ENCODE assay signal across 8 cellular contexts in genomic region chr15:63121382-63122001, GRCh38. TPM values are rescaled to one million over a fixed set of nuclear protein-coding genes. Genes with fewer than 3 reads are reported as not detected.
DNase-seq lines count a peak whose midpoint lies in the region; ATAC-seq and TF ChIP-seq lines count a peak whose summit lies in the region.

A gene with protein sequence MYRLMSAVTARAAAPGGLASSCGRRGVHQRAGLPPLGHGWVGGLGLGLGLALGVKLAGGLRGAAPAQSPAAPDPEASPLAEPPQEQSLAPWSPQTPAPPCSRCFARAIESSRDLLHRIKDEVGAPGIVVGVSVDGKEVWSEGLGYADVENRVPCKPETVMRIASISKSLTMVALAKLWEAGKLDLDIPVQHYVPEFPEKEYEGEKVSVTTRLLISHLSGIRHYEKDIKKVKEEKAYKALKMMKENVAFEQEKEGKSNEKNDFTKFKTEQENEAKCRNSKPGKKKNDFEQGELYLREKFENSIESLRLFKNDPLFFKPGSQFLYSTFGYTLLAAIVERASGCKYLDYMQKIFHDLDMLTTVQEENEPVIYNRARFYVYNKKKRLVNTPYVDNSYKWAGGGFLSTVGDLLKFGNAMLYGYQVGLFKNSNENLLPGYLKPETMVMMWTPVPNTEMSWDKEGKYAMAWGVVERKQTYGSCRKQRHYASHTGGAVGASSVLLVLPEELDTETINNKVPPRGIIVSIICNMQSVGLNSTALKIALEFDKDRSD (plus strand): TSS chr15:63121861. CDS start chr15:63121872, 11 bp downstream.

- no peak for TF ChIP-seq CTCF in neutrophil (IDR thresholded peaks at IDR 0.05)

- peaks cover 13% of the 10 kb centered on the region for H3K9me3 ChIP-seq in MG63
- H3K9me3 ChIP-seq in neutrophil: peaks cover 13% of the 10 kb centered on the region

- peak within 1 kb of the TSS; percentile 92 for H3K27ac ChIP-seq in neutrophil
- H3K27ac ChIP-seq in substantia nigra (ENCODE audit: low read depth, low read length, poor library complexity, severe bottlenecking): peak within 1 kb of the TSS; percentile 84

- no peaks in the 10 kb centered on the region for H3K27me3 ChIP-seq in H7 (ENCODE audit: control insufficient read depth, insufficient read depth, low read length)
- no peaks in the 10 kb centered on the region for H3K27me3 ChIP-seq in MG63
- H3K27me3 ChIP-seq in neutrophil: no peaks in the 10 kb centered on the region

- H3K4me3 ChIP-seq in H7 (ENCODE audit: insufficient read depth, low read depth, low read length) (peak within 1 kb of the TSS; percentile 86), MG63 (peak within 1 kb of the TSS; percentile 98), neutrophil (ENCODE audit: low read depth in 1 of 2, low read length in 1 of 2) (peak within 1 kb of the TSS; percentile 85 to 86)

- H3K36me3 ChIP-seq in H7 (replicated peaks; ENCODE audit: control insufficient read depth, insufficient read depth, low read length) (no peaks in the 10 kb centered on the region), MG63 (peaks cover 8% of the 10 kb centered on the region), neutrophil (peaks cover 11% of the 10 kb centered on the region)

- peak; percentile 90 for DNase-seq in G401 (ENCODE audit: low spot score)
- DNase-seq in H7: peak; percentile 91
- DNase-seq in MG63: peak; percentile 88
- DNase-seq in activated naive CD4-positive, alpha-beta T cell treated with anti-CD3 and anti-CD28 coated beads, Interleukin-2, amount 50 U/mL, for 16 hours: peak; percentile 83
- DNase-seq in germinal center (ENCODE audit: low spot score): peak; percentile 89
- peak; percentile 25 to 90 (median 77) for DNase-seq in substantia nigra (lab: John Stamatoyannopoulos, UW)

- ATAC-seq in SK-N-SH treated with all-trans-retinoic acid at 6 μM for 48 hours: peak; percentile 92

- peaks cover 7% of the 10 kb centered on the region in 2 experiments for H3K4me1 ChIP-seq in neutrophil (ENCODE audit: control insufficient read depth in 1 of 2, insufficient read depth in 1 of 2, low read depth in 1 of 2, low read length in 1 of 2)

- in situ Hi-C loops in G401 (cut with HindIII; ENCODE audit: low sequenced_read_pairs): no loop called here

TF ChIP-seq in SK-N-SH treated with all-trans-retinoic acid at 6 μM for 48 hours, 23 proteins besides CTCF, POLR2A, EP300 and RAD21:
- TF ChIP-seq SNAI2 (CRISPR knock-in tag; IDR thresholded peaks at IDR 0.05) (no peak), ESRRG (CRISPR knock-in tag; IDR thresholded peaks at IDR 0.05) (no peak), TCF4 (CRISPR knock-in tag; IDR thresholded peaks at IDR 0.05; ENCODE audit: borderline replicate concordance) (no peak), RARB (CRISPR knock-in tag; IDR thresholded peaks at IDR 0.05) (no peak), OSR1 (CRISPR knock-in tag; IDR thresholded peaks at IDR 0.05) (no peak), ZNF70 (CRISPR knock-in tag; IDR thresholded peaks at IDR 0.05) (no peak), CSDC2 (CRISPR knock-in tag; IDR thresholded peaks at IDR 0.05) (no peak), ARNTL (CRISPR knock-in tag; IDR thresholded peaks at IDR 0.05; ENCODE audit: borderline replicate concordance, low read depth) (no peak), PATZ1 (CRISPR knock-in tag; IDR thresholded peaks at IDR 0.05; ENCODE audit: borderline replicate concordance) (no peak), TSHZ2 (CRISPR knock-in tag; IDR thresholded peaks at IDR 0.05) (no peak), ZNF565 (CRISPR knock-in tag; conservative IDR thresholded peaks at IDR 0.05; ENCODE audit: low read depth) (no peak), ZFP3 (CRISPR knock-in tag; IDR thresholded peaks at IDR 0.05) (no peak), ZFP30 (CRISPR knock-in tag; IDR thresholded peaks at IDR 0.05) (no peak), ZNF8 (CRISPR knock-in tag; IDR thresholded peaks at IDR 0.05) (no peak)
- TF ChIP-seq, protein P1, sequence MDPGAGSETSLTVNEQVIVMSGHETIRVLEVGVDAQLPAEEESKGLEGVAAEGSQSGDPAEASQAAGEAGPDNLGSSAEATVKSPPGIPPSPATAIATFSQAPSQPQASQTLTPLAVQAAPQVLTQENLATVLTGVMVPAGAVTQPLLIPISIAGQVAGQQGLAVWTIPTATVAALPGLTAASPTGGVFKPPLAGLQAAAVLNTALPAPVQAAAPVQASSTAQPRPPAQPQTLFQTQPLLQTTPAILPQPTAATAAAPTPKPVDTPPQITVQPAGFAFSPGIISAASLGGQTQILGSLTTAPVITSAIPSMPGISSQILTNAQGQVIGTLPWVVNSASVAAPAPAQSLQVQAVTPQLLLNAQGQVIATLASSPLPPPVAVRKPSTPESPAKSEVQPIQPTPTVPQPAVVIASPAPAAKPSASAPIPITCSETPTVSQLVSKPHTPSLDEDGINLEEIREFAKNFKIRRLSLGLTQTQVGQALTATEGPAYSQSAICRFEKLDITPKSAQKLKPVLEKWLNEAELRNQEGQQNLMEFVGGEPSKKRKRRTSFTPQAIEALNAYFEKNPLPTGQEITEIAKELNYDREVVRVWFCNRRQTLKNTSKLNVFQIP (CRISPR knock-in tag; IDR thresholded peaks at IDR 0.05; ENCODE audit: borderline replicate concordance, low read depth): no peak
- TF ChIP-seq, protein P2, sequence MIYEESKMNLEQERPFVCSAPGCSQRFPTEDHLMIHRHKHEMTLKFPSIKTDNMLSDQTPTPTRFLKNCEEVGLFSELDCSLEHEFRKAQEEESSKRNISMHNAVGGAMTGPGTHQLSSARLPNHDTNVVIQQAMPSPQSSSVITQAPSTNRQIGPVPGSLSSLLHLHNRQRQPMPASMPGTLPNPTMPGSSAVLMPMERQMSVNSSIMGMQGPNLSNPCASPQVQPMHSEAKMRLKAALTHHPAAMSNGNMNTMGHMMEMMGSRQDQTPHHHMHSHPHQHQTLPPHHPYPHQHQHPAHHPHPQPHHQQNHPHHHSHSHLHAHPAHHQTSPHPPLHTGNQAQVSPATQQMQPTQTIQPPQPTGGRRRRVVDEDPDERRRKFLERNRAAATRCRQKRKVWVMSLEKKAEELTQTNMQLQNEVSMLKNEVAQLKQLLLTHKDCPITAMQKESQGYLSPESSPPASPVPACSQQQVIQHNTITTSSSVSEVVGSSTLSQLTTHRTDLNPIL (CRISPR knock-in tag; IDR thresholded peaks at IDR 0.05; ENCODE audit: low read depth): no peak
- TF ChIP-seq, protein P3, sequence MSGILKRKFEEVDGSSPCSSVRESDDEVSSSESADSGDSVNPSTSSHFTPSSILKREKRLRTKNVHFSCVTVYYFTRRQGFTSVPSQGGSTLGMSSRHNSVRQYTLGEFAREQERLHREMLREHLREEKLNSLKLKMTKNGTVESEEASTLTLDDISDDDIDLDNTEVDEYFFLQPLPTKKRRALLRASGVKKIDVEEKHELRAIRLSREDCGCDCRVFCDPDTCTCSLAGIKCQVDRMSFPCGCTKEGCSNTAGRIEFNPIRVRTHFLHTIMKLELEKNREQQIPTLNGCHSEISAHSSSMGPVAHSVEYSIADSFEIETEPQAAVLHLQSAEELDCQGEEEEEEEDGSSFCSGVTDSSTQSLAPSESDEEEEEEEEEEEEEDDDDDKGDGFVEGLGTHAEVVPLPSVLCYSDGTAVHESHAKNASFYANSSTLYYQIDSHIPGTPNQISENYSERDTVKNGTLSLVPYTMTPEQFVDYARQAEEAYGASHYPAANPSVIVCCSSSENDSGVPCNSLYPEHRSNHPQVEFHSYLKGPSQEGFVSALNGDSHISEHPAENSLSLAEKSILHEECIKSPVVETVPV (CRISPR knock-in tag; IDR thresholded peaks at IDR 0.05): no peak
TF ChIP-seq in SK-N-SH treated with all-trans-retinoic acid at 6 μM for 48 hours: peak in this region for 0.

RNA-seq across cellular contexts. Expression of the gene that starts here (rescaled TPM):
- total RNA-seq in G401 (2014; rRNA removed; shearing (Covaris generic)): 8.7 and 17.5 TPM in 2 replicates
- 14.0 and 19.2 TPM in 2 replicates for total RNA-seq in H7 (2014; rRNA removed; shearing (Covaris generic))
- total RNA-seq in MG63 (2014; rRNA removed; shearing (Covaris generic); ENCODE audit: low replicate concordance): 41.5 and 50.4 TPM in 2 replicates

Comparison
In these comparisons a context has a peak if more than half of its experiments do, and no peak if none do; other contexts are left out.
1. Peak in every context shown above with its lines: DNase-seq, ATAC-seq, H3K4me3 ChIP-seq and H3K27ac ChIP-seq.